Comparison of ENCODE assay signal across 22 cellular contexts in the genomic region with DNA sequence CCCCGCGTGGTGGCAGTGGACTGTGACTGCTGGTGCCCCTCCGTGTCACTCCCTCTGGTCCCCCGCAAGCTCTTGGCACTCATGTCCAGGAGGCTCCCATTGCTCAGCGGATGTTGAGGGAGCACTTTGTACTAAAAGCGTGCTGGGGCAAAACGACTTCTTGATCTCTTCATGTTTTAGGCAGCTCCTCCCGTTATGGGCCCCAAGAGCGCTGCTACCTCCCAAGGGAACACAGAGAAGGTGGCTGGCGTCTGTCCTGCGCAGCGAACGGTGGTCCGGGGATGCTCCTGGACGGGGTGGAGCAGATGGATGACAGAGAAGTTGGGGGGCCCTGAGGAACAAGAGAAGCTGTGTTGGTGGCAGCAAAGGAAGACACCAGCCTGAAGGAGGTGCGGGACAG.
DNase-seq lines count a peak whose midpoint lies in the region; ATAC-seq and TF ChIP-seq lines count a peak whose summit lies in the region.
"Had no signal": no experiment of that assay in that cellular context is flagged by ENCODE, and none has a peak within 500 bp of the region (broad histone marks: within the 10 kb centered on the region; RNA-seq: fewer than 3 reads in every experiment).

No MANE protein-coding gene starts in this region.

- DNase-seq in right atrium auricular region (ENCODE audit: low spot score) (peak; percentile 50), left cardiac atrium (no peak), mesenteric fat pad (ENCODE audit: low spot score) (peak; percentile 62), vagina (ENCODE audit: extremely low spot score in 2 of 2) (peak; percentile 82 to 83), chondrocyte (ENCODE audit: low spot score) (no peak), inferior parietal cortex (ENCODE audit: extremely low spot score) (no peak)
- no peak for DNase-seq in activated naive CD4-positive, alpha-beta T cell (lab: John Stamatoyannopoulos, UW)
- DNase-seq: activated T-cell treated with anti-CD3 and anti-CD28 coated beads, Interleukin-2, amount 50 U/mL, for 1 hour; CD4-positive, CD25-positive, alpha-beta regulatory T cell; IMR-90; left ventricle myocardium inferior; MG63; NCI-H146; NCI-H526 treated with DMSO at 0.1 percent for 48 hours; OCI-M1; Right ventricle myocardium superior; stimulated activated CD4-positive, alpha-beta T cell treated with anti-CD3 and anti-CD28 coated beads, Interleukin-15, amount 100 ng/mL, for 24 hours had no signal

- H3K9me3 ChIP-seq in right atrium auricular region (no peaks in the 10 kb centered on the region), OCI-LY3 (ENCODE audit: insufficient read depth, low read length) (no peaks in the 10 kb centered on the region), vagina (no peaks in the 10 kb centered on the region)
- H3K9me3 ChIP-seq: left ventricle myocardium inferior, MG63, mucosa of descending colon, suprapubic skin had no signal

- H3K27me3 ChIP-seq in right atrium auricular region (no peaks in the 10 kb centered on the region), OCI-LY3 (ENCODE audit: low read depth, low read length) (peaks cover 11% of the 10 kb centered on the region), vagina (no peaks in the 10 kb centered on the region)
- H3K27me3 ChIP-seq: MG63, suprapubic skin had no signal

- peaks cover 53% of the 10 kb centered on the region for H3K4me1 Mint-ChIP-seq in chondrocyte (ENCODE audit: low read depth)

- intact Hi-C loops in left cardiac atrium (cut with DNase I) (no loop called here), vagina (cut with DNase I) (no loop called here)

- no peaks in the 10 kb centered on the region for H3K27me3 Mint-ChIP-seq in chondrocyte (ENCODE audit: low read depth)
- H3K27me3 Mint-ChIP-seq: CD4-positive, CD25-positive, alpha-beta regulatory T cell had no signal

- no peak overlapping the region for H3K4me3 Mint-ChIP-seq in chondrocyte (ENCODE audit: unreplicated experiment)
- H3K4me3 Mint-ChIP-seq: activated naive CD4-positive, alpha-beta T cell treated with anti-CD3 and anti-CD28 coated beads, Interleukin-2, amount 10 ng/mL, durations not matched to agents 7 days and 5 days; GM23338 had no signal

- H3K4me2 ChIP-seq in OCI-LY3 (ENCODE audit: low read length), result peak overlapping the region; percentile 64
- H3K4me2 ChIP-seq: GM23338 had no signal

- H3K9ac ChIP-seq in OCI-LY3 (ENCODE audit: low read length), result no peak overlapping the region

- no peak overlapping the region for H3K4me3 ChIP-seq in right atrium auricular region
- H3K4me3 ChIP-seq in OCI-LY3 (ENCODE audit: low read length), result peak overlapping the region; percentile 36
- H3K4me3 ChIP-seq in vagina, result no peak overlapping the region
- H3K4me3 ChIP-seq: GM23338, left ventricle myocardium inferior, MG63, mucosa of descending colon, suprapubic skin had no signal

- TF ChIP-seq CTCF in right atrium auricular region (IDR thresholded peaks at IDR 0.05), result no peak
- TF ChIP-seq CTCF in OCI-LY3 (IDR thresholded peaks at IDR 0.05; ENCODE audit: low read depth, low read length), result no peak
- no peak for TF ChIP-seq CTCF in vagina (IDR thresholded peaks at IDR 0.05)
- TF ChIP-seq CTCF in chondrocyte (IDR thresholded peaks at IDR 0.05), result no peak

- ATAC-seq in left cardiac atrium, result no peak
- ATAC-seq: GM23338, mucosa of descending colon had no signal

- H3K4me1 ChIP-seq in right atrium auricular region (peaks cover 0 to 34% of the 10 kb centered on the region in 2 donors), OCI-LY3 (ENCODE audit: low read length) (peaks cover 21% of the 10 kb centered on the region), vagina (peaks cover 7% of the 10 kb centered on the region)

- H3K9me3 Mint-ChIP-seq in chondrocyte (ENCODE audit: low read depth), result no peaks in the 10 kb centered on the region
- H3K9me3 Mint-ChIP-seq: activated naive CD4-positive, alpha-beta T cell treated with anti-CD3 and anti-CD28 coated beads, Interleukin-2, amount 10 ng/mL, durations not matched to agents 7 days and 5 days; GM23338 had no signal

- no peaks in the 10 kb centered on the region for H3K36me3 Mint-ChIP-seq in chondrocyte (ENCODE audit: low read depth)
- H3K36me3 Mint-ChIP-seq: activated naive CD4-positive, alpha-beta T cell treated with anti-CD3 and anti-CD28 coated beads, Interleukin-2, amount 10 ng/mL, durations not matched to agents 7 days and 5 days; CD4-positive, CD25-positive, alpha-beta regulatory T cell had no signal

- H3K27ac ChIP-seq in right atrium auricular region, result no peak overlapping the region
- H3K27ac ChIP-seq in OCI-LY3 (ENCODE audit: low read length), result no peak overlapping the region
- no peak overlapping the region for H3K27ac ChIP-seq in vagina
- H3K27ac ChIP-seq: left ventricle myocardium inferior, suprapubic skin had no signal

- no peak for TF ChIP-seq POLR2A in vagina (IDR thresholded peaks at IDR 0.05)

- H3K79me2 ChIP-seq in OCI-LY3 (ENCODE audit: low read length), result no peaks in the 10 kb centered on the region

- no peak overlapping the region for H3K27ac Mint-ChIP-seq in chondrocyte (ENCODE audit: unreplicated experiment)
- H3K27ac Mint-ChIP-seq: GM23338 had no signal

- no peaks in the 10 kb centered on the region for H4K20me1 ChIP-seq in OCI-LY3 (ENCODE audit: insufficient read depth, low read length)

- H2AFZ ChIP-seq in OCI-LY3 (ENCODE audit: low read depth, low read length), result no peak overlapping the region
- H2AFZ ChIP-seq: GM23338 had no signal

- no peaks in the 10 kb centered on the region for H3K36me3 ChIP-seq in right atrium auricular region
- H3K36me3 ChIP-seq in OCI-LY3 (replicated peaks; ENCODE audit: low read depth, low read length), result no peaks in the 10 kb centered on the region
- H3K36me3 ChIP-seq in vagina, result no peaks in the 10 kb centered on the region
- H3K36me3 ChIP-seq: left ventricle myocardium inferior, MG63, suprapubic skin had no signal

Comparison
In these comparisons a context has a peak if more than half of its experiments do, and no peak if none do; other contexts are left out.
1. DNase-seq: peak in right atrium auricular region (single experiment), mesenteric fat pad (single experiment) and vagina (2 of 2); none in left cardiac atrium (single experiment), activated naive CD4-positive, alpha-beta T cell (0 of 4), chondrocyte (single experiment) and inferior parietal cortex (single experiment).